In the genomic region with DNA sequence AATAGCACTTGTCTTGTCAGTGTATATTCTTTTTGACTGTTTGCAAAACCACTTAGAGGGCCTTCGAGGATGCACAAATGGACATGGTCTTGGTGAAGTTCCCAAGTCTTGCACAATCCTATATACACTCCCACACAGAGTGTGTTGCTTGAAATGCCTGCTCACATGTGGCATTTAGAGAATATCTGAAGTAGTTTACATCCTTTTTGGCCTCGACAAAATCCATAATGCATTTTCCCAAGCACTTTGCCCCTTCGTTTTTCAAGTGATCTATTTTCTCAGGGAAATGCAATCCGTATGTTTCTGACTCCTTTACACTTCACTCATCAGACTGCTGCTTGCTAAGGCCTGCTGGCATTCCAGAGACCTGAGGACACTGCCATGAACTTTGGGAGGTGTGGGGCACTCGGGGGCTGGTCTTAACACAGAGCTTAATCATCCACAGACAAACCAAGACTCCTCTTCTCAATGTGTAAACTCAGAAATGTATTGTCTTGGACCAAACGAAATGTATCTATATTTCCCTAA, we compare ENCODE assay signal across 12 cellular contexts.
DNase-seq lines count a peak whose midpoint lies in the region; ATAC-seq, FAIRE-seq and TF ChIP-seq lines count a peak whose summit lies in the region.
"Had no signal": no experiment of that assay in that cellular context is flagged by ENCODE, and none has a peak within 500 bp of the region (broad histone marks: within the 10 kb centered on the region; RNA-seq: fewer than 3 reads in every experiment).

No MANE protein-coding gene starts in this region.

- peak in 3 of 4 donors; percentile 52 to 64 (median 53) for ATAC-seq in pancreas

- H3K27me3 ChIP-seq in pancreas = no peaks in the 10 kb centered on the region
- no peaks in the 10 kb centered on the region for H3K27me3 ChIP-seq in effector memory CD4-positive, alpha-beta T cell (replicated peaks; ENCODE audit: control insufficient read depth, insufficient read depth, low read length, poor library complexity, severe bottlenecking)

- H3K36me3 ChIP-seq in pancreas = no peaks in the 10 kb centered on the region
- H3K36me3 ChIP-seq in effector memory CD4-positive, alpha-beta T cell (ENCODE audit: control insufficient read depth, insufficient read depth, low read length) = no peaks in the 10 kb centered on the region

- no peaks in the 10 kb centered on the region for H3K9me3 ChIP-seq in pancreas
- H3K9me3 ChIP-seq in effector memory CD4-positive, alpha-beta T cell (ENCODE audit: control insufficient read depth, low read length) = no peaks in the 10 kb centered on the region

- no peak for FAIRE-seq in pancreas (lab: Jason Lieb, UNC)

- H3K4me1 ChIP-seq in pancreas = peaks cover 0 to 6% (median 0%) of the 10 kb centered on the region in 3 donors
- H3K4me1 ChIP-seq in effector memory CD4-positive, alpha-beta T cell (ENCODE audit: control insufficient read depth, insufficient read depth, low read length, poor library complexity, severe bottlenecking) = no peaks in the 10 kb centered on the region

- DNase-seq in EH (ENCODE audit: low read depth) = peak; percentile 88
- peak; percentile 15 for DNase-seq in T1000 (lab: John Stamatoyannopoulos, UW)
- peak; percentile 93 to 96 for DNase-seq in foreskin fibroblast
- no peak for DNase-seq in pancreas
- no peak for DNase-seq in DMS 273 treated with DMSO at 0.1 percent for 48 hours (lab: John Stamatoyannopoulos, UW)
- DNase-seq in COR-L47 (lab: John Stamatoyannopoulos, UW) = no peak
- DNase-seq in effector memory CD4-positive, alpha-beta T cell = no peak
- DNase-seq in stimulated activated naive CD4-positive, alpha-beta T cell (lab: John Stamatoyannopoulos, UW) = no peak
- DNase-seq: activated naive CD8-positive, alpha-beta T cell treated with anti-CD3 and anti-CD28 coated beads, Interleukin-2, amount 10 ng/mL, durations not matched to agents 7 days and 5 days; Calu3; midbrain; NCI-H446 had no signal

- no peak overlapping the region for H3K27ac ChIP-seq in pancreas
- H3K27ac ChIP-seq in effector memory CD4-positive, alpha-beta T cell (ENCODE audit: insufficient read depth, low read length, poor library complexity, severe bottlenecking) = no peak overlapping the region

- intact Hi-C loops in pancreas (cut with DNase I) = no loop called here

- H3K4me3 ChIP-seq in foreskin fibroblast (ENCODE audit: low read depth in 1 of 2, low read length in 2 of 2) = no peak overlapping the region
- no peak overlapping the region for H3K4me3 ChIP-seq in pancreas
- no peak overlapping the region for H3K4me3 ChIP-seq in effector memory CD4-positive, alpha-beta T cell (ENCODE audit: insufficient read depth, low read depth, low read length, poor library complexity, severe bottlenecking)

- TF ChIP-seq CTCF in foreskin fibroblast (IDR thresholded peaks at IDR 0.05; ENCODE audit: low read depth, low read length) = no peak
- TF ChIP-seq CTCF in pancreas (IDR thresholded peaks at IDR 0.05) = no peak

- WGBS in pancreas, 2 donors = 58 to 65% methylated on average over 6 of the region's 6 CpGs

Comparison
In these comparisons a context has a peak if more than half of its experiments do, and no peak if none do; other contexts are left out.
1. DNase-seq: peak in EH (single experiment), T1000 (single experiment) and foreskin fibroblast (2 of 2); none in pancreas (0 of 6), DMS 273 treated with DMSO at 0.1 percent for 48 hours (single experiment), COR-L47 (single experiment), effector memory CD4-positive, alpha-beta T cell (0 of 3) and stimulated activated naive CD4-positive, alpha-beta T cell (0 of 6).